ENCODE assay signal across 10 cellular contexts in genomic region chr2:60530228-60530627, GRCh38. TPM values are rescaled to one million over a fixed set of nuclear protein-coding genes. Genes with fewer than 3 reads are reported as not detected.
A peak's percentile ranks its signal among the peaks of the same experiment; 100 is the strongest.
DNase-seq lines count a peak whose midpoint lies in the region; ATAC-seq and TF ChIP-seq lines count a peak whose summit lies in the region.
"Had no signal": no experiment of that assay in that cellular context is flagged by ENCODE, and none has a peak within 500 bp of the region (broad histone marks: within the 10 kb centered on the region; RNA-seq: fewer than 3 reads in every experiment).

No MANE protein-coding gene starts in this region.

- WGBS in SK-N-SH (ENCODE audit: low lambda C conversion rate), result 39% methylated on average over 13 of the region's 13 CpGs

- no peaks in the 10 kb centered on the region for H4K20me1 ChIP-seq in SK-N-SH (ENCODE audit: insufficient read depth)

- TF ChIP-seq RAD21 in SK-N-SH (IDR thresholded peaks at IDR 0.05; ENCODE audit: low read length), result no peak

- H3K4me3 ChIP-seq in SK-N-SH (ENCODE audit: low read depth in 2 of 2, low read length in 1 of 2) (peak overlapping the region in 1 of 2 experiments; percentile 37; a peak in 2 of 4 replicates), left lung (no peak overlapping the region)

- H3K4me1 ChIP-seq in SK-N-SH (ENCODE audit: control insufficient read depth in 1 of 2, insufficient read depth in 2 of 2, low read depth in 1 of 2, low read length in 1 of 2), result peaks cover 21 to 23% of the 10 kb centered on the region in 2 experiments
- H3K4me1 ChIP-seq in left lung, result peaks cover 0 to 65% of the 10 kb centered on the region in 2 donors

- CTCF ChIA-PET in SK-N-SH (lab: Yijun Ruan, JAX), result interaction anchor here (2.2 to 2.4 kb wide), 2 partner anchors 31 to 51 kb away, joined by 9 read pairs; no protein-coding TSS in a partner anchor

- H3K9me2 ChIP-seq in SK-N-SH, result no peaks in the 10 kb centered on the region

- no peak for TF ChIP-seq POLR2A in GM18505 (IDR thresholded peaks at IDR 0.05; ENCODE audit: borderline replicate concordance, extremely low read depth, insufficient read depth, insufficient read length)

- H3F3A ChIP-seq in SK-N-SH (replicated peaks; ENCODE audit: insufficient read depth), result no peaks in the 10 kb centered on the region

- TF ChIP-seq CTCF in 22Rv1 (IDR thresholded peaks at IDR 0.05) (no peak), SK-N-SH (IDR thresholded peaks at IDR 0.05) (no peak), left lung (IDR thresholded peaks at IDR 0.05) (no peak)

- ATAC-seq in GM19452 (IDR thresholded peaks at IDR 0.05; ENCODE audit: unreplicated experiment), result peak; percentile 4
- ATAC-seq in left lung, result peak; percentile 44
- ATAC-seq in GM21737 (IDR thresholded peaks at IDR 0.05; ENCODE audit: unreplicated experiment), result no peak
- no peak for ATAC-seq in GM18505 (IDR thresholded peaks at IDR 0.05; ENCODE audit: unreplicated experiment)
- ATAC-seq: Panc1 had no signal

- H3K27ac ChIP-seq in 22Rv1 (peak overlapping the region; percentile 88), SK-N-SH (ENCODE audit: low read depth in 2 of 2, low read length in 1 of 2) (peak overlapping the region in 1 of 2 experiments; percentile 2; a peak in 1 of 4 replicates), left lung (no peak overlapping the region)
- H3K27ac ChIP-seq: C4-2B had no signal

- intact Hi-C loops in left lung (cut with DNase I), result no loop called here

- POLR2A ChIA-PET in SK-N-SH (lab: Yijun Ruan, JAX), result no interaction called here

- H3K36me3 ChIP-seq in SK-N-SH (replicated peaks in 1 of 2; ENCODE audit: control insufficient read depth in 1 of 2, insufficient read depth in 2 of 2, low read length in 1 of 2) (no peaks in the 10 kb centered on the region), left lung (no peaks in the 10 kb centered on the region)

- peaks cover 31% of the 10 kb centered on the region; the same call in 1 of the 2 replicates for H3K79me2 ChIP-seq in SK-N-SH (ENCODE audit: insufficient read depth)

- H3K9me3 ChIP-seq in SK-N-SH, result no peaks in the 10 kb centered on the region
- H3K9me3 ChIP-seq in left lung, result no peaks in the 10 kb centered on the region

- peak overlapping the region; percentile 59 for H3K4me2 ChIP-seq in SK-N-SH

- H2AFZ ChIP-seq in SK-N-SH (ENCODE audit: low read depth), result peak overlapping the region; percentile 39; the same call in 1 of the 2 replicates

- H3K9ac ChIP-seq in SK-N-SH, result no peak overlapping the region; the same call in 1 of the 2 replicates

- H3K27me3 ChIP-seq in SK-N-SH (ENCODE audit: insufficient read depth) (no peaks in the 10 kb centered on the region), left lung (peaks cover 0 to 44% of the 10 kb centered on the region in 2 donors)

- TF ChIP-seq EP300 in SK-N-SH (IDR thresholded peaks at IDR 0.05; ENCODE audit: borderline replicate concordance in 1 of 2, low read depth in 1 of 2, low read length in 1 of 2), result no peak

- DNase-seq in SK-N-SH, result peak; percentile 30
- peak in 1 of 2 donors; percentile 47 for DNase-seq in left lung
- no peak for DNase-seq in activated naive CD4-positive, alpha-beta T cell treated with anti-CD3 and anti-CD28 coated beads, Interleukin-2, amount 50 U/mL, for 16 hours
- DNase-seq in islet precursor cell, result no peak

TF ChIP-seq in SK-N-SH, 30 proteins besides CTCF, POLR2A, EP300 and RAD21:
- TF ChIP-seq PBX3 (IDR thresholded peaks at IDR 0.05), result no peak
- no peak for TF ChIP-seq REST (IDR thresholded peaks at IDR 0.05; ENCODE audit: low read depth, low read length)
- TF ChIP-seq TCF12 (IDR thresholded peaks at IDR 0.05), result no peak
- TF ChIP-seq IRF3 (IDR thresholded peaks at IDR 0.05; ENCODE audit: low read depth, low read length), result no peak
- no peak for TF ChIP-seq USF1 (IDR thresholded peaks at IDR 0.05; ENCODE audit: borderline replicate concordance, low read depth)
- no peak for TF ChIP-seq SIN3A (IDR thresholded peaks at IDR 0.05; ENCODE audit: borderline replicate concordance, low read depth, low read length)
- no peak for TF ChIP-seq FOXM1 (IDR thresholded peaks at IDR 0.05; ENCODE audit: low read depth)
- no peak for TF ChIP-seq YY1 (IDR thresholded peaks at IDR 0.05; ENCODE audit: low read depth)

RNA-seq across cellular contexts. Expression of gene BCL11A, which starts 23.2 kb away (rescaled TPM):
- polyA plus RNA-seq in SK-N-SH (2012; rRNA removed), result 1.9 and 2.4 TPM in 2 replicates
- polyA plus RNA-seq in SK-N-SH (2012; cell fraction: cytosol; rRNA removed), result 1.8 and 2.3 TPM in 2 replicates
- polyA plus RNA-seq in SK-N-SH (2012; cell fraction: nucleus; rRNA removed), result 3.6 and 5.5 TPM in 2 replicates
- total RNA-seq in left lung, result 1 to 10 TPM; 4.0 to 7.3 TPM

Comparison
In these comparisons a context has a peak if more than half of its experiments do, and no peak if none do; other contexts are left out.
1. ATAC-seq: peak in GM19452 (single experiment) and left lung (single experiment); none in GM21737 (single experiment) and GM18505 (single experiment).